In genomic region chr6:96391776-96392175, GRCh38 we compare ENCODE assay signal across 8 cellular contexts.
A peak's percentile ranks its signal among the peaks of the same experiment; 100 is the strongest.
DNase-seq lines count a peak whose midpoint lies in the region; ATAC-seq lines count a peak whose summit lies in the region.

No MANE protein-coding gene starts in this region.

- no peaks in the 10 kb centered on the region for H3K36me3 Mint-ChIP-seq in activated CD4-positive, alpha-beta T cell treated with anti-CD3 and anti-CD28 coated beads, Interleukin-2, amount 10 ng/mL, durations not matched to agents 7 days and 5 days (ENCODE audit: low read depth)

- POLR2A ChIA-PET in activated CD4-positive, alpha-beta T cell treated with anti-CD3 and anti-CD28 coated beads, Interleukin-2, amount 10 ng/mL, durations not matched to agents 7 days and 5 days (lab: Charles Lee): no interaction called here

- no peak for ATAC-seq in HG03378 (IDR thresholded peaks at IDR 0.05; ENCODE audit: unreplicated experiment)

- DNase-seq in activated CD4-positive, alpha-beta T cell treated with anti-CD3 and anti-CD28 coated beads, Interleukin-2, amount 10 ng/mL, durations not matched to agents 7 days and 5 days: peak; percentile 8
- no peak for DNase-seq in activated CD4-positive, alpha-beta T cell treated with anti-CD3 and anti-CD28 coated beads for 1 hour
- peak; percentile 38 for DNase-seq in NCI-H2081 treated with DMSO at 0.1 percent for 48 hours (lab: John Stamatoyannopoulos, UW)
- peak; percentile 88 for DNase-seq in retina
- DNase-seq in GOT3 (lab: John Stamatoyannopoulos, UW): no peak
- DNase-seq in LoVo (ENCODE audit: low spot score): no peak

- CTCF ChIA-PET in activated CD4-positive, alpha-beta T cell treated with anti-CD3 and anti-CD28 coated beads, Interleukin-2, amount 10 ng/mL, durations not matched to agents 7 days and 5 days (lab: Charles Lee): interaction anchor here (0.7 kb wide), 1 partner anchor 58 kb away, joined by 3 read pairs; no protein-coding TSS in a partner anchor

- peak overlapping the region; percentile 5 for H3K27ac ChIP-seq in cingulate gyrus (ENCODE audit: low read depth, low read length)

- H3K4me3 Mint-ChIP-seq in activated CD4-positive, alpha-beta T cell treated with anti-CD3 and anti-CD28 coated beads, Interleukin-2, amount 10 ng/mL, durations not matched to agents 7 days and 5 days: no peak overlapping the region

- H3K4me1 Mint-ChIP-seq in activated CD4-positive, alpha-beta T cell treated with anti-CD3 and anti-CD28 coated beads, Interleukin-2, amount 10 ng/mL, durations not matched to agents 7 days and 5 days: no peaks in the 10 kb centered on the region

- H3K27ac Mint-ChIP-seq in activated CD4-positive, alpha-beta T cell treated with anti-CD3 and anti-CD28 coated beads, Interleukin-2, amount 10 ng/mL, durations not matched to agents 7 days and 5 days: no peak overlapping the region

- H3K27me3 Mint-ChIP-seq in activated CD4-positive, alpha-beta T cell treated with anti-CD3 and anti-CD28 coated beads, Interleukin-2, amount 10 ng/mL, durations not matched to agents 7 days and 5 days: peaks cover 8% of the 10 kb centered on the region

- no peaks in the 10 kb centered on the region for H3K9me3 Mint-ChIP-seq in activated CD4-positive, alpha-beta T cell treated with anti-CD3 and anti-CD28 coated beads, Interleukin-2, amount 10 ng/mL, durations not matched to agents 7 days and 5 days

Comparison
In these comparisons a context has a peak if more than half of its experiments do, and no peak if none do; other contexts are left out.
1. DNase-seq: peak in activated CD4-positive, alpha-beta T cell treated with anti-CD3 and anti-CD28 coated beads, Interleukin-2, amount 10 ng/mL, durations not matched to agents 7 days and 5 days (single experiment), NCI-H2081 treated with DMSO at 0.1 percent for 48 hours (single experiment) and retina (single experiment); none in activated CD4-positive, alpha-beta T cell treated with anti-CD3 and anti-CD28 coated beads for 1 hour (single experiment), GOT3 (single experiment) and LoVo (single experiment).